In genomic region chr9:78321505-78321904, GRCh38 we compare ENCODE assay signal across 2 cellular contexts.
TF ChIP-seq lines count a peak whose summit lies in the region.

No MANE protein-coding gene starts in this region.

TF ChIP-seq in GM23338, 12 proteins besides CTCF, POLR2A, EP300 and RAD21:
- TF ChIP-seq ZNF462 (CRISPR knock-in tag; IDR thresholded peaks at IDR 0.05) (no peak), REST (IDR thresholded peaks at IDR 0.05; ENCODE audit: unreplicated experiment) (no peak), EZH2 (IDR thresholded peaks at IDR 0.05; ENCODE audit: low read depth, unreplicated experiment) (no peak), ETS1 (IDR thresholded peaks at IDR 0.05) (no peak), ZNF114 (CRISPR knock-in tag; IDR thresholded peaks at IDR 0.05) (no peak), CREB1 (CRISPR knock-in tag; IDR thresholded peaks at IDR 0.05; ENCODE audit: low read depth) (no peak), POLR2AphosphoS5 (IDR thresholded peaks at IDR 0.05; ENCODE audit: low read depth) (no peak), STAT1 (IDR thresholded peaks at IDR 0.05; ENCODE audit: unreplicated experiment) (no peak), EZH2phosphoT487 (IDR thresholded peaks at IDR 0.05; ENCODE audit: unreplicated experiment) (no peak), NANOG (IDR thresholded peaks at IDR 0.05; ENCODE audit: borderline replicate concordance) (no peak), JUNB (IDR thresholded peaks at IDR 0.05; ENCODE audit: unreplicated experiment) (no peak), ZNF331 (CRISPR knock-in tag; IDR thresholded peaks at IDR 0.05; ENCODE audit: low read depth) (no peak)
TF ChIP-seq in GM23338: peak in this region for 0.

TF ChIP-seq in H1, 55 proteins besides CTCF, POLR2A, EP300 and RAD21:
- TF ChIP-seq YY1 (IDR thresholded peaks at IDR 0.05; ENCODE audit: low read depth, low read length) = no peak
- TF ChIP-seq POLR2AphosphoS5 (IDR thresholded peaks at IDR 0.05; ENCODE audit: low read depth, low read length) = peak; percentile 60; the same call in 1 of the 2 replicates
